ENCODE assay signal across 14 cellular contexts in genomic region chr3:27472166-27472565, GRCh38.
"Had no signal": no experiment of that assay in that cellular context is flagged by ENCODE, and none has a peak within 500 bp of the region (broad histone marks: within the 10 kb centered on the region; RNA-seq: fewer than 3 reads in every experiment).

No MANE protein-coding gene starts in this region.

- H3K27me3 Mint-ChIP-seq: activated CD4-positive, alpha-beta memory T cell treated with anti-CD3 and anti-CD28 coated beads, Interleukin-2, amount 10 ng/mL, durations not matched to agents 7 days and 5 days; natural killer cell treated with Interleukin-12 subunit alpha and Interleukin-12 subunit beta and Interleukin-15 and Interleukin-18, amount 100 ng/mL, for 72 hours; progenitor cell of endocrine pancreas had no signal

- H3K27ac ChIP-seq: coronary artery, tibial nerve had no signal

- DNase-seq: activated CD4-positive, alpha-beta memory T cell treated with anti-CD3 and anti-CD28 coated beads, Interleukin-2, amount 10 ng/mL, durations not matched to agents 7 days and 5 days; activated CD8-positive, alpha-beta memory T cell treated with anti-CD3 and anti-CD28 coated beads, Interleukin-2, amount 50 U/mL, for 48 hours; activated naive CD4-positive, alpha-beta T cell treated with Interleukin-2 at 50 U/mL for 16 hours; caudate nucleus; effector CD4-positive, alpha-beta T cell; hypothalamus; nucleus accumbens; right cardiac atrium had no signal

- H3K4me3 ChIP-seq: coronary artery, lung, smooth muscle cell, tibial nerve had no signal

- H3K36me3 ChIP-seq: tibial nerve had no signal

- ATAC-seq: natural killer cell treated with Interleukin-12 subunit alpha and Interleukin-12 subunit beta and Interleukin-15 and Interleukin-18, amount 100 ng/mL, for 72 hours; right cardiac atrium had no signal

- H3K9me3 ChIP-seq: tibial nerve had no signal

- H3K27ac Mint-ChIP-seq: activated CD4-positive, alpha-beta memory T cell treated with anti-CD3 and anti-CD28 coated beads, Interleukin-2, amount 10 ng/mL, durations not matched to agents 7 days and 5 days; natural killer cell treated with Interleukin-12 subunit alpha and Interleukin-12 subunit beta and Interleukin-15 and Interleukin-18, amount 100 ng/mL, for 72 hours; progenitor cell of endocrine pancreas had no signal

- H3K27me3 ChIP-seq: tibial nerve had no signal

- H3K4me3 Mint-ChIP-seq: activated CD4-positive, alpha-beta memory T cell treated with anti-CD3 and anti-CD28 coated beads, Interleukin-2, amount 10 ng/mL, durations not matched to agents 7 days and 5 days; natural killer cell treated with Interleukin-12 subunit alpha and Interleukin-12 subunit beta and Interleukin-15 and Interleukin-18, amount 100 ng/mL, for 72 hours had no signal
